ENCODE assay signal across 1 cellular context in genomic region chr20:32364554-32365208, GRCh38.
TF ChIP-seq lines count a peak whose summit lies in the region.

No MANE protein-coding gene starts in this region.

TF ChIP-seq in GM12878, 131 proteins besides CTCF, POLR2A, EP300 and RAD21:
- TF ChIP-seq PKNOX1 (IDR thresholded peaks at IDR 0.05) (peak; percentile 79), POU2F2 (IDR thresholded peaks at IDR 0.05; ENCODE audit: borderline replicate concordance, low read depth, low read length) (no peak)
